ENCODE assay signal across 1 cellular context in the genomic region with DNA sequence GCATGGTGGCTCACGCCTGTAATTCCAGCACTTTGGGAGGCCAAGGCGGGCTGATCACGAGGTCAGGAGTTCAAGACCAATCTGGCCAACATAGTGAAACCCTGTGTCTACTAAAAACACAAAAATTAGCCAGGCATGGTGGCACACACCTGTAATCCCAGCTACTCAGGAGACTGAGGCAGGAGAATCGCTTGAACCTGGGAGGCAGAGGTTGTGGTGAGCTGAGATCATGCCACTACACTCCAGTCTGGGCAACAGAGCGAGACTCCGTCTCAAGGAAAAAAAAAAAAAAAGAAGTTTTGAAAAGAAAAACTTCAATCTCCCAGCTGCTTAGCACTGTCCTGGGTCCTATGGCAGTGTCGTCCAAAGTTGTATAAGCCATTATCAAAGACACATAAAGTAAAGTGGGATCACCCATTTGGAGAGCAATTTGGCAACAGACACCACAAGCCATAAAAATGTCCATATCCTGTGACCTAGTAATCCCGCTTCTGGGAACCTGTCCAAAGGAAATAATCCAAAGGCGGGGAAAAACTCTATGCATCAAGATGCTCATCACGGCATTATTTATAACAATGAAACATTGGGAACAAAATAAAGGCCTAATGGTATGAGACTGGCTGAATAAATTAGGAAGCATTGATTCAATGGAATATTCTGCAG.
TF ChIP-seq lines count a peak whose summit lies in the region.

No MANE protein-coding gene starts in this region.

TF ChIP-seq in HEK293, 187 proteins besides CTCF, POLR2A, EP300 and RAD21 (continued from another document):
- TF ChIP-seq, protein P1, sequence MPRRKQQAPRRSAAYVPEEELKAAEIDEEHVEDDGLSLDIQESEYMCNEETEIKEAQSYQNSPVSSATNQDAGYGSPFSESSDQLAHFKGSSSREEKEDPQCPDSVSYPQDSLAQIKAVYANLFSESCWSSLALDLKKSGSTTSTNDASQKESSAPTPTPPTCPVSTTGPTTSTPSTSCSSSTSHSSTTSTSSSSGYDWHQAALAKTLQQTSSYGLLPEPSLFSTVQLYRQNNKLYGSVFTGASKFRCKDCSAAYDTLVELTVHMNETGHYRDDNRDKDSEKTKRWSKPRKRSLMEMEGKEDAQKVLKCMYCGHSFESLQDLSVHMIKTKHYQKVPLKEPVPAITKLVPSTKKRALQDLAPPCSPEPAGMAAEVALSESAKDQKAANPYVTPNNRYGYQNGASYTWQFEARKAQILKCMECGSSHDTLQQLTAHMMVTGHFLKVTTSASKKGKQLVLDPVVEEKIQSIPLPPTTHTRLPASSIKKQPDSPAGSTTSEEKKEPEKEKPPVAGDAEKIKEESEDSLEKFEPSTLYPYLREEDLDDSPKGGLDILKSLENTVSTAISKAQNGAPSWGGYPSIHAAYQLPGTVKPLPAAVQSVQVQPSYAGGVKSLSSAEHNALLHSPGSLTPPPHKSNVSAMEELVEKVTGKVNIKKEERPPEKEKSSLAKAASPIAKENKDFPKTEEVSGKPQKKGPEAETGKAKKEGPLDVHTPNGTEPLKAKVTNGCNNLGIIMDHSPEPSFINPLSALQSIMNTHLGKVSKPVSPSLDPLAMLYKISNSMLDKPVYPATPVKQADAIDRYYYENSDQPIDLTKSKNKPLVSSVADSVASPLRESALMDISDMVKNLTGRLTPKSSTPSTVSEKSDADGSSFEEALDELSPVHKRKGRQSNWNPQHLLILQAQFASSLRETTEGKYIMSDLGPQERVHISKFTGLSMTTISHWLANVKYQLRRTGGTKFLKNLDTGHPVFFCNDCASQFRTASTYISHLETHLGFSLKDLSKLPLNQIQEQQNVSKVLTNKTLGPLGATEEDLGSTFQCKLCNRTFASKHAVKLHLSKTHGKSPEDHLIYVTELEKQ (tag by site-specific recombination; IDR thresholded peaks at IDR 0.05; ENCODE audit: borderline replicate concordance): peak; percentile 79
- TF ChIP-seq ZNF660 (tag by site-specific recombination; IDR thresholded peaks at IDR 0.05) (peak; percentile 94), ZNF561 (tag by site-specific recombination; IDR thresholded peaks at IDR 0.05; ENCODE audit: borderline replicate concordance) (peak; percentile 96), SP7 (tag by site-specific recombination; IDR thresholded peaks at IDR 0.05) (peak; percentile 95), ZNF501 (tag by site-specific recombination; IDR thresholded peaks at IDR 0.05) (peak; percentile 83; the same call in 1 of the 2 replicates), ZNF133 (tag by site-specific recombination; IDR thresholded peaks at IDR 0.05) (0 out of 2 replicates have a peak, but pooled peaks have one; percentile 31), ZBTB8A (tag by site-specific recombination; IDR thresholded peaks at IDR 0.05) (peak; percentile 53), KLF8 (tag by site-specific recombination; IDR thresholded peaks at IDR 0.05) (peak; percentile 49; the same call in 1 of the 2 replicates), GLI2 (tag by site-specific recombination; IDR thresholded peaks at IDR 0.05; ENCODE audit: borderline replicate concordance, low read depth) (peak; percentile 69; the same call in 1 of the 2 replicates), ZBTB21 (tag by site-specific recombination; IDR thresholded peaks at IDR 0.05) (peak; percentile 57; the same call in 1 of the 2 replicates)
- TF ChIP-seq, protein P2, sequence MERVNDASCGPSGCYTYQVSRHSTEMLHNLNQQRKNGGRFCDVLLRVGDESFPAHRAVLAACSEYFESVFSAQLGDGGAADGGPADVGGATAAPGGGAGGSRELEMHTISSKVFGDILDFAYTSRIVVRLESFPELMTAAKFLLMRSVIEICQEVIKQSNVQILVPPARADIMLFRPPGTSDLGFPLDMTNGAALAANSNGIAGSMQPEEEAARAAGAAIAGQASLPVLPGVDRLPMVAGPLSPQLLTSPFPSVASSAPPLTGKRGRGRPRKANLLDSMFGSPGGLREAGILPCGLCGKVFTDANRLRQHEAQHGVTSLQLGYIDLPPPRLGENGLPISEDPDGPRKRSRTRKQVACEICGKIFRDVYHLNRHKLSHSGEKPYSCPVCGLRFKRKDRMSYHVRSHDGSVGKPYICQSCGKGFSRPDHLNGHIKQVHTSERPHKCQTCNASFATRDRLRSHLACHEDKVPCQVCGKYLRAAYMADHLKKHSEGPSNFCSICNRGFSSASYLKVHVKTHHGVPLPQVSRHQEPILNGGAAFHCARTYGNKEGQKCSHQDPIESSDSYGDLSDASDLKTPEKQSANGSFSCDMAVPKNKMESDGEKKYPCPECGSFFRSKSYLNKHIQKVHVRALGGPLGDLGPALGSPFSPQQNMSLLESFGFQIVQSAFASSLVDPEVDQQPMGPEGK (tag by site-specific recombination; IDR thresholded peaks at IDR 0.05): peak; percentile 59
- TF ChIP-seq, protein P3, sequence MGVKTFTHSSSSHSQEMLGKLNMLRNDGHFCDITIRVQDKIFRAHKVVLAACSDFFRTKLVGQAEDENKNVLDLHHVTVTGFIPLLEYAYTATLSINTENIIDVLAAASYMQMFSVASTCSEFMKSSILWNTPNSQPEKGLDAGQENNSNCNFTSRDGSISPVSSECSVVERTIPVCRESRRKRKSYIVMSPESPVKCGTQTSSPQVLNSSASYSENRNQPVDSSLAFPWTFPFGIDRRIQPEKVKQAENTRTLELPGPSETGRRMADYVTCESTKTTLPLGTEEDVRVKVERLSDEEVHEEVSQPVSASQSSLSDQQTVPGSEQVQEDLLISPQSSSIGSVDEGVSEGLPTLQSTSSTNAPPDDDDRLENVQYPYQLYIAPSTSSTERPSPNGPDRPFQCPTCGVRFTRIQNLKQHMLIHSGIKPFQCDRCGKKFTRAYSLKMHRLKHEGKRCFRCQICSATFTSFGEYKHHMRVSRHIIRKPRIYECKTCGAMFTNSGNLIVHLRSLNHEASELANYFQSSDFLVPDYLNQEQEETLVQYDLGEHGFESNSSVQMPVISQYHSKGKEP (tag by site-specific recombination; IDR thresholded peaks at IDR 0.05): peak; percentile 94
- TF ChIP-seq, protein P4, sequence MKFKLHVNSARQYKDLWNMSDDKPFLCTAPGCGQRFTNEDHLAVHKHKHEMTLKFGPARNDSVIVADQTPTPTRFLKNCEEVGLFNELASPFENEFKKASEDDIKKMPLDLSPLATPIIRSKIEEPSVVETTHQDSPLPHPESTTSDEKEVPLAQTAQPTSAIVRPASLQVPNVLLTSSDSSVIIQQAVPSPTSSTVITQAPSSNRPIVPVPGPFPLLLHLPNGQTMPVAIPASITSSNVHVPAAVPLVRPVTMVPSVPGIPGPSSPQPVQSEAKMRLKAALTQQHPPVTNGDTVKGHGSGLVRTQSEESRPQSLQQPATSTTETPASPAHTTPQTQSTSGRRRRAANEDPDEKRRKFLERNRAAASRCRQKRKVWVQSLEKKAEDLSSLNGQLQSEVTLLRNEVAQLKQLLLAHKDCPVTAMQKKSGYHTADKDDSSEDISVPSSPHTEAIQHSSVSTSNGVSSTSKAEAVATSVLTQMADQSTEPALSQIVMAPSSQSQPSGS (tag by site-specific recombination; IDR thresholded peaks at IDR 0.05; ENCODE audit: low read depth): 0 out of 2 replicates have a peak, but pooled peaks have one; percentile 13
- TF ChIP-seq, protein P5, sequence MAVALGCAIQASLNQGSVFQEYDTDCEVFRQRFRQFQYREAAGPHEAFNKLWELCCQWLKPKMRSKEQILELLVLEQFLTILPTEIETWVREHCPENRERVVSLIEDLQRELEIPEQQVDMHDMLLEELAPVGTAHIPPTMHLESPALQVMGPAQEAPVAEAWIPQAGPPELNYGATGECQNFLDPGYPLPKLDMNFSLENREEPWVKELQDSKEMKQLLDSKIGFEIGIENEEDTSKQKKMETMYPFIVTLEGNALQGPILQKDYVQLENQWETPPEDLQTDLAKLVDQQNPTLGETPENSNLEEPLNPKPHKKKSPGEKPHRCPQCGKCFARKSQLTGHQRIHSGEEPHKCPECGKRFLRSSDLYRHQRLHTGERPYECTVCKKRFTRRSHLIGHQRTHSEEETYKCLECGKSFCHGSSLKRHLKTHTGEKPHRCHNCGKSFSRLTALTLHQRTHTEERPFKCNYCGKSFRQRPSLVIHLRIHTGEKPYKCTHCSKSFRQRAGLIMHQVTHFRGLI (tag by site-specific recombination; IDR thresholded peaks at IDR 0.05): 0 out of 2 replicates have a peak, but pooled peaks have one; percentile 26
- TF ChIP-seq, protein P6, sequence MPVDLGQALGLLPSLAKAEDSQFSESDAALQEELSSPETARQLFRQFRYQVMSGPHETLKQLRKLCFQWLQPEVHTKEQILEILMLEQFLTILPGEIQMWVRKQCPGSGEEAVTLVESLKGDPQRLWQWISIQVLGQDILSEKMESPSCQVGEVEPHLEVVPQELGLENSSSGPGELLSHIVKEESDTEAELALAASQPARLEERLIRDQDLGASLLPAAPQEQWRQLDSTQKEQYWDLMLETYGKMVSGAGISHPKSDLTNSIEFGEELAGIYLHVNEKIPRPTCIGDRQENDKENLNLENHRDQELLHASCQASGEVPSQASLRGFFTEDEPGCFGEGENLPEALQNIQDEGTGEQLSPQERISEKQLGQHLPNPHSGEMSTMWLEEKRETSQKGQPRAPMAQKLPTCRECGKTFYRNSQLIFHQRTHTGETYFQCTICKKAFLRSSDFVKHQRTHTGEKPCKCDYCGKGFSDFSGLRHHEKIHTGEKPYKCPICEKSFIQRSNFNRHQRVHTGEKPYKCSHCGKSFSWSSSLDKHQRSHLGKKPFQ (tag by site-specific recombination; IDR thresholded peaks at IDR 0.05): peak; percentile 92
- TF ChIP-seq, protein P7, sequence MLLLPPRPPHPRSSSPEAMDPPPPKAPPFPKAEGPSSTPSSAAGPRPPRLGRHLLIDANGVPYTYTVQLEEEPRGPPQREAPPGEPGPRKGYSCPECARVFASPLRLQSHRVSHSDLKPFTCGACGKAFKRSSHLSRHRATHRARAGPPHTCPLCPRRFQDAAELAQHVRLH (tag by site-specific recombination; IDR thresholded peaks at IDR 0.05): peak; percentile 2
- TF ChIP-seq, protein P8, sequence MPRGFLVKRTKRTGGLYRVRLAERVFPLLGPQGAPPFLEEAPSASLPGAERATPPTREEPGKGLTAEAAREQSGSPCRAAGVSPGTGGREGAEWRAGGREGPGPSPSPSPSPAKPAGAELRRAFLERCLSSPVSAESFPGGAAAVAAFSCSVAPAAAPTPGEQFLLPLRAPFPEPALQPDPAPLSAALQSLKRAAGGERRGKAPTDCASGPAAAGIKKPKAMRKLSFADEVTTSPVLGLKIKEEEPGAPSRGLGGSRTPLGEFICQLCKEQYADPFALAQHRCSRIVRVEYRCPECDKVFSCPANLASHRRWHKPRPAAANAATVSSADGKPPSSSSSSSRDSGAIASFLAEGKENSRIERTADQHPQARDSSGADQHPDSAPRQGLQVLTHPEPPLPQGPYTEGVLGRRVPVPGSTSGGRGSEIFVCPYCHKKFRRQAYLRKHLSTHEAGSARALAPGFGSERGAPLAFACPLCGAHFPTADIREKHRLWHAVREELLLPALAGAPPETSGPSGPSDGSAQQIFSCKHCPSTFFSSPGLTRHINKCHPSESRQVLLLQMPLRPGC (tag by site-specific recombination; IDR thresholded peaks at IDR 0.05): peak; percentile 83
